Comparison of ENCODE assay signal across 17 cellular contexts in genomic region chr6:22921831-22922230, GRCh38.
"Had no signal": no experiment of that assay in that cellular context is flagged by ENCODE, and none has a peak within 500 bp of the region (broad histone marks: within the 10 kb centered on the region; RNA-seq: fewer than 3 reads in every experiment).

No MANE protein-coding gene starts in this region.

- ATAC-seq: activated CD4-positive, alpha-beta T cell treated with anti-CD3 and anti-CD28 coated beads for 36 hours; activated CD8-positive, alpha-beta T cell treated with anti-CD3 and anti-CD28 coated beads, Interleukin-2, amount 10 ng/mL, durations not matched to agents 7 days and 5 days; gastroesophageal sphincter; left lobe of liver; natural killer cell; pancreas; stimulated activated naive CD8-positive, alpha-beta T cell treated with anti-CD3 and anti-CD28 coated beads, Interleukin-15, amount 100 ng/mL, for 72 hours had no signal

- H3K36me3 ChIP-seq: gastroesophageal sphincter, pancreas, thoracic aorta had no signal

- H3K4me3 ChIP-seq: gastroesophageal sphincter, pancreas, thoracic aorta had no signal

- H3K4me3 Mint-ChIP-seq: activated CD4-positive, alpha-beta T cell treated with anti-CD3 and anti-CD28 coated beads for 36 hours; activated CD8-positive, alpha-beta T cell treated with anti-CD3 and anti-CD28 coated beads, Interleukin-2, amount 10 ng/mL, durations not matched to agents 7 days and 5 days; activated T-helper 1 cell treated with anti-CD3 and anti-CD28 coated beads, Interleukin-12 subunit alpha, Interleukin-12 subunit beta, Interleukin-2, Interleukin-4 antibody, amounts not matched to agents 30 ng/mL and 10 ng/mL and 1 ng/mL, durations not matched to agents 14 hours and 24 hours and 36 hours; natural killer cell; stimulated activated naive CD8-positive, alpha-beta T cell treated with anti-CD3 and anti-CD28 coated beads, Interleukin-15, amount 100 ng/mL, for 72 hours had no signal

- H3K27ac Mint-ChIP-seq: activated CD4-positive, alpha-beta T cell treated with anti-CD3 and anti-CD28 coated beads for 36 hours; activated CD8-positive, alpha-beta T cell treated with anti-CD3 and anti-CD28 coated beads, Interleukin-2, amount 10 ng/mL, durations not matched to agents 7 days and 5 days; activated T-helper 1 cell treated with anti-CD3 and anti-CD28 coated beads, Interleukin-12 subunit alpha, Interleukin-12 subunit beta, Interleukin-2, Interleukin-4 antibody, amounts not matched to agents 30 ng/mL and 10 ng/mL and 1 ng/mL, durations not matched to agents 14 hours and 24 hours and 36 hours; natural killer cell; stimulated activated naive CD8-positive, alpha-beta T cell treated with anti-CD3 and anti-CD28 coated beads, Interleukin-15, amount 100 ng/mL, for 72 hours had no signal

- H3K9me3 Mint-ChIP-seq: activated T-helper 1 cell treated with anti-CD3 and anti-CD28 coated beads, Interleukin-12 subunit alpha, Interleukin-12 subunit beta, Interleukin-2, Interleukin-4 antibody, amounts not matched to agents 30 ng/mL and 10 ng/mL and 1 ng/mL, durations not matched to agents 14 hours and 24 hours and 36 hours had no signal

- H3K27me3 Mint-ChIP-seq: stimulated activated naive CD8-positive, alpha-beta T cell treated with anti-CD3 and anti-CD28 coated beads, Interleukin-15, amount 100 ng/mL, for 72 hours had no signal

- DNase-seq: activated CD4-positive, alpha-beta T cell treated with anti-CD3 and anti-CD28 coated beads for 36 hours; activated CD8-positive, alpha-beta memory T cell treated with anti-CD3 and anti-CD28 coated beads, Interleukin-2, amount 50 U/mL, for 48 hours; activated CD8-positive, alpha-beta T cell treated with anti-CD3 and anti-CD28 coated beads, Interleukin-2, amount 10 ng/mL, durations not matched to agents 7 days and 5 days; activated naive CD4-positive, alpha-beta T cell treated with Interleukin-2 at 50 U/mL for 16 hours; effector CD4-positive, alpha-beta T cell; mammary epithelial cell; natural killer cell; pancreas; retina; stimulated activated CD4-positive, alpha-beta T cell treated with anti-CD3 and anti-CD28 coated beads, Interleukin-4, amount 100 ng/mL, for 4 hours; stimulated activated naive CD8-positive, alpha-beta T cell treated with anti-CD3 and anti-CD28 coated beads, Interleukin-15, amount 100 ng/mL, for 72 hours; T-helper 1 cell had no signal

- H3K4me1 Mint-ChIP-seq: activated CD4-positive, alpha-beta T cell treated with anti-CD3 and anti-CD28 coated beads for 36 hours; natural killer cell; stimulated activated naive CD8-positive, alpha-beta T cell treated with anti-CD3 and anti-CD28 coated beads, Interleukin-15, amount 100 ng/mL, for 72 hours had no signal

- H3K9me3 ChIP-seq: gastroesophageal sphincter, pancreas, thoracic aorta had no signal

- H3K27me3 ChIP-seq: gastroesophageal sphincter, pancreas had no signal

- H3K27ac ChIP-seq: gastroesophageal sphincter, pancreas, thoracic aorta, VCaP had no signal
